ENCODE assay signal across 9 cellular contexts in genomic region chr2:215728504-215729065, GRCh38.
A peak's percentile ranks its signal among the peaks of the same experiment; 100 is the strongest.
DNase-seq lines count a peak whose midpoint lies in the region; ATAC-seq and TF ChIP-seq lines count a peak whose summit lies in the region.
"Had no signal": no experiment of that assay in that cellular context is flagged by ENCODE, and none has a peak within 500 bp of the region (broad histone marks: within the 10 kb centered on the region; RNA-seq: fewer than 3 reads in every experiment).

No MANE protein-coding gene starts in this region.

- H3K27ac Mint-ChIP-seq in neural progenitor cell, result no peak overlapping the region
- H3K27ac Mint-ChIP-seq: brain had no signal

- peak; percentile 72 for ATAC-seq in GM21576 (IDR thresholded peaks at IDR 0.05; ENCODE audit: unreplicated experiment)

- H3K9me3 ChIP-seq in prostate gland, result no peaks in the 10 kb centered on the region
- H3K9me3 ChIP-seq in neural progenitor cell (ENCODE audit: low read depth), result no peaks in the 10 kb centered on the region

- TF ChIP-seq POLR2A in NB4 (IDR thresholded peaks at IDR 0.05; ENCODE audit: extremely low read depth, insufficient read length) (no peak), prostate gland (IDR thresholded peaks at IDR 0.05) (no peak)

- 40% methylated on average over 2 of the region's 2 CpGs for WGBS in prostate gland

- intact Hi-C loops in prostate gland (cut with DNase I), result no loop called here

- H3K4me2 ChIP-seq in neural progenitor cell, result no peak overlapping the region

- H3K27ac ChIP-seq in prostate gland (no peak overlapping the region), neural progenitor cell (no peak overlapping the region)

- H3K4me1 ChIP-seq in prostate gland (replicated peaks), result no peaks in the 10 kb centered on the region
- H3K4me1 ChIP-seq in neural progenitor cell, result no peaks in the 10 kb centered on the region

- H4K20me1 ChIP-seq in neural progenitor cell (ENCODE audit: low read depth), result no peaks in the 10 kb centered on the region

- H3K27me3 ChIP-seq in prostate gland (replicated peaks; ENCODE audit: insufficient read depth) (no peaks in the 10 kb centered on the region), neural progenitor cell (no peaks in the 10 kb centered on the region)

- H3K36me3 ChIP-seq in prostate gland, result no peaks in the 10 kb centered on the region
- H3K36me3 ChIP-seq in neural progenitor cell, result no peaks in the 10 kb centered on the region

- peak; percentile 73 for DNase-seq in GM03348 (ENCODE audit: low spot score)
- DNase-seq in NB4 (ENCODE audit: low read depth), result peak; percentile 74
- peak; percentile 96 for DNase-seq in fibroblast of the conjunctiva (ENCODE audit: low read depth)
- DNase-seq in SW480 (ENCODE audit: low spot score), result no peak
- no peak for DNase-seq in prostate gland (ENCODE audit: low spot score)
- DNase-seq in NCI-H748 treated with DMSO at 0.1 percent for 48 hours (lab: John Stamatoyannopoulos, UW), result no peak
- DNase-seq in neural progenitor cell (ENCODE audit: low spot score), result no peak

- H3K36me3 Mint-ChIP-seq in neural progenitor cell, result no peaks in the 10 kb centered on the region
- H3K36me3 Mint-ChIP-seq: brain had no signal

- TF ChIP-seq CTCF in NB4 (IDR thresholded peaks at IDR 0.05; ENCODE audit: low read depth, low read length) (no peak), prostate gland (IDR thresholded peaks at IDR 0.05) (no peak), neural progenitor cell (IDR thresholded peaks at IDR 0.05) (no peak)

- H3F3A ChIP-seq in neural progenitor cell (ENCODE audit: low read depth), result no peaks in the 10 kb centered on the region

- H3K79me2 ChIP-seq in neural progenitor cell (ENCODE audit: low read depth), result no peaks in the 10 kb centered on the region

- H3K9ac ChIP-seq in neural progenitor cell, result no peak overlapping the region

- no peaks in the 10 kb centered on the region for H3K27me3 Mint-ChIP-seq in neural progenitor cell (ENCODE audit: insufficient read depth, low read depth)

- H3K4me3 ChIP-seq in NB4 (ENCODE audit: low read depth, low read length) (no peak overlapping the region), prostate gland (no peak overlapping the region), neural progenitor cell (no peak overlapping the region)

- H2AFZ ChIP-seq in neural progenitor cell (replicated peaks), result no peak overlapping the region

- H3K4me3 Mint-ChIP-seq in neural progenitor cell, result no peak overlapping the region
- H3K4me3 Mint-ChIP-seq: brain had no signal

- no peaks in the 10 kb centered on the region for H3K4me1 Mint-ChIP-seq in neural progenitor cell
- H3K4me1 Mint-ChIP-seq: brain had no signal

- H3K9me3 Mint-ChIP-seq in neural progenitor cell, result no peaks in the 10 kb centered on the region

Comparison
In these comparisons a context has a peak if more than half of its experiments do, and no peak if none do; other contexts are left out.
1. DNase-seq: peak in GM03348 (single experiment), NB4 (single experiment) and fibroblast of the conjunctiva (single experiment); none in SW480 (single experiment), prostate gland (single experiment), NCI-H748 treated with DMSO at 0.1 percent for 48 hours (single experiment) and neural progenitor cell (single experiment).